23 cellular contexts compared by ENCODE assay signal in the genomic region with DNA sequence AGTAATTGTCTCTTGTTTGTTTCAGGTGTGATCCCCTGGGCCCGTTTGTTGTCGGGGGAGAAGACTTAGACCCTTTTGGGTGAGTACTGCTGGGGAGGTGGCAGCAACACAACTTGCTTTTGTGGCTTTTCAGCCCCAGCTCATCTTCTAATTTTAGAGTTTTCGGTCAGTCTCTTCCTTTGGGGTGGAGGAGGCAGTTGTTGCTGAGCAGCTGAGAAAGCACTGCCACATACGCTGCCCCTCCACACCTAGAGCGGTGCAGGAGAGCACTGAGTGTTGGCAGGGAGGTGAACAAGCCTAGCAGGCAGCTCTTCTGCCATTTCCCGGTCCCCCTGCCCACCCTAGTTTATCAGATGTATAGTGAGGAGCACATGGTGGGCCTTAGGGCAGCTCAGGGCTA. TPM values are rescaled to one million over a fixed set of nuclear protein-coding genes. Genes with fewer than 3 reads are reported as not detected.
DNase-seq lines count a peak whose midpoint lies in the region; ATAC-seq and TF ChIP-seq lines count a peak whose summit lies in the region.
"Had no signal": no experiment of that assay in that cellular context is flagged by ENCODE, and none has a peak within 500 bp of the region (broad histone marks: within the 10 kb centered on the region; RNA-seq: fewer than 3 reads in every experiment).

No MANE protein-coding gene starts in this region.

- no peaks in the 10 kb centered on the region for H3K9me3 Mint-ChIP-seq in activated CD8-positive, alpha-beta memory T cell treated with anti-CD3 and anti-CD28 coated beads, Interleukin-2, amount 10 ng/mL, durations not matched to agents 7 days and 5 days (ENCODE audit: low read depth)
- H3K9me3 Mint-ChIP-seq in IgD-negative memory B cell: no peaks in the 10 kb centered on the region
- no peaks in the 10 kb centered on the region for H3K9me3 Mint-ChIP-seq in endodermal cell
- no peaks in the 10 kb centered on the region for H3K9me3 Mint-ChIP-seq in stimulated activated naive B cell treated with anti-CD40 and anti-IgM and Interleukin-4, amounts not matched to agents 10 μg/mL and 1 μg/mL and 100 μg/mL, for 72 hours
- no peaks in the 10 kb centered on the region for H3K9me3 Mint-ChIP-seq in activated CD4-positive, alpha-beta memory T cell treated with anti-CD3 and anti-CD28 coated beads for 36 hours
- H3K9me3 Mint-ChIP-seq in natural killer cell treated with Interleukin-12 subunit alpha and Interleukin-12 subunit beta and Interleukin-15 and Interleukin-18, amount 100 ng/mL, for 72 hours: no peaks in the 10 kb centered on the region
- H3K9me3 Mint-ChIP-seq: CD8-positive, alpha-beta T cell had no signal

- no peaks in the 10 kb centered on the region for H3K27me3 ChIP-seq in endodermal cell (ENCODE audit: control insufficient read depth, insufficient read depth, low read length, poor library complexity, severe bottlenecking)
- H3K27me3 ChIP-seq: SJCRH30 had no signal

- H3K27me3 Mint-ChIP-seq in activated CD8-positive, alpha-beta memory T cell treated with anti-CD3 and anti-CD28 coated beads, Interleukin-2, amount 10 ng/mL, durations not matched to agents 7 days and 5 days: no peaks in the 10 kb centered on the region
- H3K27me3 Mint-ChIP-seq in IgD-negative memory B cell (no peaks in the 10 kb centered on the region), endodermal cell (ENCODE audit: insufficient read depth) (no peaks in the 10 kb centered on the region)
- H3K27me3 Mint-ChIP-seq in stimulated activated naive B cell treated with anti-CD40 and anti-IgM and Interleukin-4, amounts not matched to agents 10 μg/mL and 1 μg/mL and 100 μg/mL, for 72 hours: no peaks in the 10 kb centered on the region
- H3K27me3 Mint-ChIP-seq in activated CD4-positive, alpha-beta memory T cell treated with anti-CD3 and anti-CD28 coated beads for 36 hours: no peaks in the 10 kb centered on the region
- H3K27me3 Mint-ChIP-seq in natural killer cell treated with Interleukin-12 subunit alpha and Interleukin-12 subunit beta and Interleukin-15 and Interleukin-18, amount 100 ng/mL, for 72 hours: no peaks in the 10 kb centered on the region
- H3K27me3 Mint-ChIP-seq: B cell had no signal

- peak overlapping the region; percentile 43 for H3K27ac Mint-ChIP-seq in activated CD8-positive, alpha-beta memory T cell treated with anti-CD3 and anti-CD28 coated beads, Interleukin-2, amount 10 ng/mL, durations not matched to agents 7 days and 5 days
- H3K27ac Mint-ChIP-seq in IgD-negative memory B cell: peak overlapping the region in 2 of 3 donors; percentile 73 to 87
- peak overlapping the region; percentile 18 for H3K27ac Mint-ChIP-seq in endodermal cell
- peak overlapping the region; percentile 20 for H3K27ac Mint-ChIP-seq in stimulated activated naive B cell treated with anti-CD40 and anti-IgM and Interleukin-4, amounts not matched to agents 10 μg/mL and 1 μg/mL and 100 μg/mL, for 72 hours
- H3K27ac Mint-ChIP-seq in activated CD4-positive, alpha-beta memory T cell treated with anti-CD3 and anti-CD28 coated beads for 36 hours: no peak overlapping the region
- H3K27ac Mint-ChIP-seq in natural killer cell treated with Interleukin-12 subunit alpha and Interleukin-12 subunit beta and Interleukin-15 and Interleukin-18, amount 100 ng/mL, for 72 hours: no peak overlapping the region
- H3K27ac Mint-ChIP-seq: B cell; CD8-positive, alpha-beta T cell had no signal

- CTCF ChIA-PET in activated CD8-positive, alpha-beta memory T cell treated with anti-CD3 and anti-CD28 coated beads, Interleukin-2, amount 10 ng/mL, durations not matched to agents 7 days and 5 days (lab: Charles Lee): interaction anchor here (1.5 kb wide), 1 partner anchor 50 kb away, joined by 4 read pairs; no protein-coding TSS in a partner anchor
- CTCF ChIA-PET in activated CD4-positive, alpha-beta memory T cell treated with anti-CD3 and anti-CD28 coated beads for 36 hours (lab: Charles Lee): no interaction called here

- no peak for TF ChIP-seq CTCF in endodermal cell (conservative IDR thresholded peaks at IDR 0.05)

- peaks cover 39% of the 10 kb centered on the region for H3K36me3 Mint-ChIP-seq in activated CD8-positive, alpha-beta memory T cell treated with anti-CD3 and anti-CD28 coated beads, Interleukin-2, amount 10 ng/mL, durations not matched to agents 7 days and 5 days
- H3K36me3 Mint-ChIP-seq in IgD-negative memory B cell (peaks cover 22% of the 10 kb centered on the region), endodermal cell (ENCODE audit: low read depth) (peaks cover 62% of the 10 kb centered on the region)
- H3K36me3 Mint-ChIP-seq in stimulated activated naive B cell treated with anti-CD40 and anti-IgM and Interleukin-4, amounts not matched to agents 10 μg/mL and 1 μg/mL and 100 μg/mL, for 72 hours: peaks cover 58 to 69% of the 10 kb centered on the region in 2 donors
- peaks cover 53% of the 10 kb centered on the region for H3K36me3 Mint-ChIP-seq in activated CD4-positive, alpha-beta memory T cell treated with anti-CD3 and anti-CD28 coated beads for 36 hours
- H3K36me3 Mint-ChIP-seq in natural killer cell treated with Interleukin-12 subunit alpha and Interleukin-12 subunit beta and Interleukin-15 and Interleukin-18, amount 100 ng/mL, for 72 hours: peaks cover 34% of the 10 kb centered on the region

- no peak for ATAC-seq in activated CD8-positive, alpha-beta memory T cell treated with anti-CD3 and anti-CD28 coated beads, Interleukin-2, amount 10 ng/mL, durations not matched to agents 7 days and 5 days
- ATAC-seq in stimulated activated naive B cell treated with anti-CD40 and anti-IgM and Interleukin-4, amounts not matched to agents 10 μg/mL and 1 μg/mL and 100 μg/mL, for 72 hours (replicated peaks): no peak
- no peak for ATAC-seq in natural killer cell treated with Interleukin-12 subunit alpha and Interleukin-12 subunit beta and Interleukin-15 and Interleukin-18, amount 100 ng/mL, for 72 hours
- ATAC-seq: CD8-positive, alpha-beta T cell; HepG2; Panc1 had no signal

- H3K9ac ChIP-seq in endodermal cell (ENCODE audit: extremely low read depth, low read length, poor library complexity, severe bottlenecking): no peak overlapping the region

- no peak overlapping the region for H3K4me3 ChIP-seq in endodermal cell (ENCODE audit: low read length)
- H3K4me3 ChIP-seq: SJCRH30 had no signal

- H3K4me1 ChIP-seq in endodermal cell (ENCODE audit: control insufficient read depth, insufficient read depth, low read length): no peaks in the 10 kb centered on the region

- intact Hi-C loops in activated CD4-positive, alpha-beta memory T cell treated with anti-CD3 and anti-CD28 coated beads for 36 hours (cut with micrococcal nuclease): no loop called here

- peaks cover 64% of the 10 kb centered on the region for H3K36me3 ChIP-seq in endodermal cell (ENCODE audit: control insufficient read depth, insufficient read depth, low read length)

- H3K4me1 Mint-ChIP-seq in activated CD8-positive, alpha-beta memory T cell treated with anti-CD3 and anti-CD28 coated beads, Interleukin-2, amount 10 ng/mL, durations not matched to agents 7 days and 5 days: peaks cover 7% of the 10 kb centered on the region
- H3K4me1 Mint-ChIP-seq in IgD-negative memory B cell: peaks cover 0 to 9% (median 6%) of the 10 kb centered on the region in 3 donors
- no peaks in the 10 kb centered on the region for H3K4me1 Mint-ChIP-seq in endodermal cell
- H3K4me1 Mint-ChIP-seq in stimulated activated naive B cell treated with anti-CD40 and anti-IgM and Interleukin-4, amounts not matched to agents 10 μg/mL and 1 μg/mL and 100 μg/mL, for 72 hours: peaks cover 0 to 2% of the 10 kb centered on the region in 2 donors
- H3K4me1 Mint-ChIP-seq in activated CD4-positive, alpha-beta memory T cell treated with anti-CD3 and anti-CD28 coated beads for 36 hours (ENCODE audit: low read depth): no peaks in the 10 kb centered on the region
- H3K4me1 Mint-ChIP-seq in natural killer cell treated with Interleukin-12 subunit alpha and Interleukin-12 subunit beta and Interleukin-15 and Interleukin-18, amount 100 ng/mL, for 72 hours (ENCODE audit: low read depth in 2 of 2): peaks cover 0 to 17% of the 10 kb centered on the region in 2 donors

- no peak overlapping the region for H3K27ac ChIP-seq in endodermal cell (ENCODE audit: low read depth, low read length)
- H3K27ac ChIP-seq: SJCRH30 had no signal

- no peak overlapping the region for H3K4me3 Mint-ChIP-seq in activated CD8-positive, alpha-beta memory T cell treated with anti-CD3 and anti-CD28 coated beads, Interleukin-2, amount 10 ng/mL, durations not matched to agents 7 days and 5 days
- H3K4me3 Mint-ChIP-seq in IgD-negative memory B cell (no peak overlapping the region), endodermal cell (no peak overlapping the region)
- H3K4me3 Mint-ChIP-seq in stimulated activated naive B cell treated with anti-CD40 and anti-IgM and Interleukin-4, amounts not matched to agents 10 μg/mL and 1 μg/mL and 100 μg/mL, for 72 hours: no peak overlapping the region
- no peak overlapping the region for H3K4me3 Mint-ChIP-seq in activated CD4-positive, alpha-beta memory T cell treated with anti-CD3 and anti-CD28 coated beads for 36 hours
- no peak overlapping the region for H3K4me3 Mint-ChIP-seq in natural killer cell treated with Interleukin-12 subunit alpha and Interleukin-12 subunit beta and Interleukin-15 and Interleukin-18, amount 100 ng/mL, for 72 hours
- H3K4me3 Mint-ChIP-seq: B cell; CD8-positive, alpha-beta T cell had no signal

- peak; percentile 37 for DNase-seq in activated CD8-positive, alpha-beta memory T cell treated with anti-CD3 and anti-CD28 coated beads, Interleukin-2, amount 10 ng/mL, durations not matched to agents 7 days and 5 days
- no peak for DNase-seq in activated CD8-positive, alpha-beta memory T cell treated with anti-CD3 and anti-CD28 coated beads for 24 hours
- DNase-seq in endodermal cell: no peak
- DNase-seq in stimulated activated naive B cell treated with anti-CD40 and anti-IgM and Interleukin-4, amounts not matched to agents 10 μg/mL and 1 μg/mL and 100 μg/mL, for 72 hours: no peak
- no peak for DNase-seq in C1 segment of cervical spinal cord (lab: John Stamatoyannopoulos, UW)
- DNase-seq in activated CD4-positive, alpha-beta memory T cell treated with anti-CD3 and anti-CD28 coated beads for 36 hours: no peak
- no peak for DNase-seq in natural killer cell treated with Interleukin-12 subunit alpha and Interleukin-12 subunit beta and Interleukin-15 and Interleukin-18, amount 100 ng/mL, for 72 hours (ENCODE audit: low spot score)
- DNase-seq: Calu3; CD8-positive, alpha-beta T cell; NCI-H1092; NCI-H146; NCI-H2029 treated with DMSO at 0.1 percent for 48 hours; NCI-H2171; NCI-H446; NCI-H526 treated with DMSO at 0.1 percent for 48 hours; SJCRH30 had no signal

- 96 to 100% methylated on average over 1 to 6 of the region's 6 CpGs for WGBS in endodermal cell (ENCODE audit: insufficient coverage in 1 of 2, insufficient read length in 1 of 2), 2 experiments

- POLR2A ChIA-PET in activated CD4-positive, alpha-beta memory T cell treated with anti-CD3 and anti-CD28 coated beads for 36 hours (lab: Charles Lee): interaction anchor here (1.2 kb wide), 1 partner anchor 9 kb away, joined by 3 read pairs; no protein-coding TSS in a partner anchor

- no peaks in the 10 kb centered on the region for H3K9me3 ChIP-seq in endodermal cell (ENCODE audit: control insufficient read depth, low read length)
- H3K9me3 ChIP-seq: SJCRH30 had no signal

RNA-seq across cellular contexts. Expression of a gene that starts 21.7 kb away (rescaled TPM):
- under 1 TPM; 0.45 to 0.55 TPM for total RNA-seq in activated CD8-positive, alpha-beta memory T cell treated with anti-CD3 and anti-CD28 coated beads, Interleukin-2, amount 10 ng/mL, durations not matched to agents 7 days and 5 days
- 0.80 TPM for polyA plus RNA-seq in IgD-negative memory B cell
- total RNA-seq in endodermal cell: 1 to 10 TPM; 3.1 to 4.3 TPM
- 6.1 TPM for polyA plus RNA-seq in endodermal cell (2013, experiment 1 of 2)
- 5.4 TPM for polyA plus RNA-seq in endodermal cell (2013, experiment 2 of 2)
- total RNA-seq in activated CD4-positive, alpha-beta memory T cell treated with anti-CD3 and anti-CD28 coated beads for 36 hours: 1 to 10 TPM in 1 of 2 experiments, under 1 TPM in 1; 0.63 to 1.3 TPM
- not detected for total RNA-seq in natural killer cell treated with Interleukin-12 subunit alpha and Interleukin-12 subunit beta and Interleukin-15 and Interleukin-18, amount 100 ng/mL, for 72 hours
- total RNA-seq: CD8-positive, alpha-beta T cell; SJCRH30 had no signal

RNA-seq across cellular contexts. Expression of a gene that starts 40.1 kb away (rescaled TPM):
- total RNA-seq in activated CD8-positive, alpha-beta memory T cell treated with anti-CD3 and anti-CD28 coated beads, Interleukin-2, amount 10 ng/mL, durations not matched to agents 7 days and 5 days: not detected
- polyA plus RNA-seq in IgD-negative memory B cell: not detected
- total RNA-seq in endodermal cell: not detected
- 0.14 TPM for polyA plus RNA-seq in endodermal cell (2013, experiment 1 of 2)
- not detected for polyA plus RNA-seq in endodermal cell (2013, experiment 2 of 2)
- not detected for total RNA-seq in activated CD4-positive, alpha-beta memory T cell treated with anti-CD3 and anti-CD28 coated beads for 36 hours
- under 1 TPM in 1 of 2 donors, not detected in 1; 0.40 TPM for total RNA-seq in natural killer cell treated with Interleukin-12 subunit alpha and Interleukin-12 subunit beta and Interleukin-15 and Interleukin-18, amount 100 ng/mL, for 72 hours
- total RNA-seq: A172; B cell; Calu3; CD8-positive, alpha-beta T cell; H4; M059J; SJCRH30 had no signal

RNA-seq across cellular contexts. Expression of a gene that starts 44.7 kb away (rescaled TPM):
- total RNA-seq in activated CD8-positive, alpha-beta memory T cell treated with anti-CD3 and anti-CD28 coated beads, Interleukin-2, amount 10 ng/mL, durations not matched to agents 7 days and 5 days: 100 to 1,000 TPM; 146 to 147 TPM
- polyA plus RNA-seq in IgD-negative memory B cell: 163 TPM
- total RNA-seq in endodermal cell: 10 to 100 TPM; 72.5 to 84.7 TPM
- polyA plus RNA-seq in endodermal cell (2013, experiment 1 of 2): 57.3 TPM
- 52.1 TPM for polyA plus RNA-seq in endodermal cell (2013, experiment 2 of 2)
- total RNA-seq in activated CD4-positive, alpha-beta memory T cell treated with anti-CD3 and anti-CD28 coated beads for 36 hours: 100 to 1,000 TPM; 140 to 149 TPM
- 100 to 1,000 TPM; 145 to 161 TPM for total RNA-seq in natural killer cell treated with Interleukin-12 subunit alpha and Interleukin-12 subunit beta and Interleukin-15 and Interleukin-18, amount 100 ng/mL, for 72 hours

Comparison
In these comparisons a context has a peak if more than half of its experiments do, and no peak if none do; other contexts are left out.
1. H3K27ac Mint-ChIP-seq: peak in activated CD8-positive, alpha-beta memory T cell treated with anti-CD3 and anti-CD28 coated beads, Interleukin-2, amount 10 ng/mL, durations not matched to agents 7 days and 5 days (single experiment), IgD-negative memory B cell (2 of 3), endodermal cell (single experiment) and stimulated activated naive B cell treated with anti-CD40 and anti-IgM and Interleukin-4, amounts not matched to agents 10 μg/mL and 1 μg/mL and 100 μg/mL, for 72 hours (single experiment); none in activated CD4-positive, alpha-beta memory T cell treated with anti-CD3 and anti-CD28 coated beads for 36 hours (single experiment) and natural killer cell treated with Interleukin-12 subunit alpha and Interleukin-12 subunit beta and Interleukin-15 and Interleukin-18, amount 100 ng/mL, for 72 hours (0 of 2).